ENCODE assay signal across 14 cellular contexts in genomic region chr12:75666126-75666979, GRCh38.
DNase-seq lines count a peak whose midpoint lies in the region; ATAC-seq and TF ChIP-seq lines count a peak whose summit lies in the region.
"Had no signal": no experiment of that assay in that cellular context is flagged by ENCODE, and none has a peak within 500 bp of the region (broad histone marks: within the 10 kb centered on the region; RNA-seq: fewer than 3 reads in every experiment).

No MANE protein-coding gene starts in this region.

- TF ChIP-seq CTCF in SK-N-SH (IDR thresholded peaks at IDR 0.05) = no peak
- no peak for TF ChIP-seq CTCF in parathyroid adenoma (IDR thresholded peaks at IDR 0.05)

- H2AFZ ChIP-seq in SK-N-SH (ENCODE audit: low read depth) (peak overlapping the region; percentile 44; the same call in 1 of the 2 replicates), parathyroid adenoma (peak overlapping the region; percentile 41)

- POLR2A ChIA-PET in SK-N-SH (lab: Yijun Ruan, JAX) = no interaction called here

- H3K27ac Mint-ChIP-seq in activated T-cell treated with anti-CD3 and anti-CD28 coated beads, Interleukin-2, amount 50 U/mL, for 24 hours = no peak overlapping the region
- H3K27ac Mint-ChIP-seq: activated CD4-positive, alpha-beta memory T cell treated with anti-CD3 and anti-CD28 coated beads for 36 hours; activated naive CD4-positive, alpha-beta T cell treated with anti-CD3 and anti-CD28 coated beads for 36 hours had no signal

- no peaks in the 10 kb centered on the region for H3K36me3 Mint-ChIP-seq in activated T-cell treated with anti-CD3 and anti-CD28 coated beads, Interleukin-2, amount 50 U/mL, for 24 hours (ENCODE audit: low read depth)
- H3K36me3 Mint-ChIP-seq: activated CD4-positive, alpha-beta memory T cell treated with anti-CD3 and anti-CD28 coated beads for 36 hours; CD4-positive, CD25-positive, alpha-beta regulatory T cell had no signal

- no peak for TF ChIP-seq RAD21 in SK-N-SH (IDR thresholded peaks at IDR 0.05; ENCODE audit: low read length)

- H3K79me2 ChIP-seq in SK-N-SH (ENCODE audit: insufficient read depth) (no peaks in the 10 kb centered on the region), parathyroid adenoma (no peaks in the 10 kb centered on the region)

- H3K9ac ChIP-seq in SK-N-SH = no peak overlapping the region
- H3K9ac ChIP-seq in parathyroid adenoma = no peak overlapping the region

- CTCF ChIA-PET in SK-N-SH (lab: Yijun Ruan, JAX) = no interaction called here

- no peaks in the 10 kb centered on the region for H3K4me1 Mint-ChIP-seq in activated T-cell treated with anti-CD3 and anti-CD28 coated beads, Interleukin-2, amount 50 U/mL, for 24 hours (ENCODE audit: low read depth)
- H3K4me1 Mint-ChIP-seq: CD4-positive, CD25-positive, alpha-beta regulatory T cell had no signal

- H3F3A ChIP-seq in SK-N-SH (replicated peaks; ENCODE audit: insufficient read depth) = peaks cover 11% of the 10 kb centered on the region

- WGBS in SK-N-SH (ENCODE audit: low lambda C conversion rate) = 89% methylated on average over 5 of the region's 5 CpGs

- H3K27me3 Mint-ChIP-seq in activated T-cell treated with anti-CD3 and anti-CD28 coated beads, Interleukin-2, amount 50 U/mL, for 24 hours = peaks cover 5% of the 10 kb centered on the region
- H3K27me3 Mint-ChIP-seq: CD4-positive, CD25-positive, alpha-beta regulatory T cell had no signal

- no peaks in the 10 kb centered on the region for H3K27me3 ChIP-seq in SK-N-SH (ENCODE audit: insufficient read depth)
- H3K27me3 ChIP-seq in parathyroid adenoma (ENCODE audit: control insufficient read depth, insufficient read depth, low read length) = no peaks in the 10 kb centered on the region

- no peak overlapping the region; the same call in 1 of the 2 replicates for H3K4me2 ChIP-seq in SK-N-SH
- no peak overlapping the region for H3K4me2 ChIP-seq in parathyroid adenoma (ENCODE audit: low read length)

- H3K27ac ChIP-seq in SK-N-SH (ENCODE audit: low read depth in 2 of 2, low read length in 1 of 2) (peak overlapping the region; percentile 13 to 46; a peak in 3 of 4 replicates), parathyroid adenoma (no peak overlapping the region)

- no peaks in the 10 kb centered on the region for H4K20me1 ChIP-seq in SK-N-SH (ENCODE audit: insufficient read depth)

- H3K4me3 ChIP-seq in SK-N-SH (ENCODE audit: low read depth in 2 of 2, low read length in 1 of 2) (no peak overlapping the region), parathyroid adenoma (ENCODE audit: low read depth, low read length) (no peak overlapping the region)

- H3K9me2 ChIP-seq in SK-N-SH = no peaks in the 10 kb centered on the region

- no peaks in the 10 kb centered on the region for H3K9me3 Mint-ChIP-seq in activated T-cell treated with anti-CD3 and anti-CD28 coated beads, Interleukin-2, amount 50 U/mL, for 24 hours
- H3K9me3 Mint-ChIP-seq: activated CD4-positive, alpha-beta memory T cell treated with anti-CD3 and anti-CD28 coated beads for 36 hours; activated naive CD4-positive, alpha-beta T cell treated with anti-CD3 and anti-CD28 coated beads for 36 hours; CD4-positive, CD25-positive, alpha-beta regulatory T cell had no signal

- no peaks in the 10 kb centered on the region for H3K36me3 ChIP-seq in SK-N-SH (replicated peaks in 1 of 2; ENCODE audit: control insufficient read depth in 1 of 2, insufficient read depth in 2 of 2, low read length in 1 of 2)
- no peaks in the 10 kb centered on the region for H3K36me3 ChIP-seq in parathyroid adenoma (ENCODE audit: control insufficient read depth, insufficient read depth, low read length)

- H3K4me1 ChIP-seq in SK-N-SH (ENCODE audit: control insufficient read depth in 1 of 2, insufficient read depth in 2 of 2, low read depth in 1 of 2, low read length in 1 of 2) = peaks cover 0 to 30% of the 10 kb centered on the region in 2 experiments; a peak in 2 of 4 replicates
- no peaks in the 10 kb centered on the region for H3K4me1 ChIP-seq in parathyroid adenoma

- no peak for ATAC-seq in GM21723 (IDR thresholded peaks at IDR 0.05; ENCODE audit: unreplicated experiment)

- TF ChIP-seq EP300 in SK-N-SH (IDR thresholded peaks at IDR 0.05; ENCODE audit: borderline replicate concordance in 1 of 2, low read depth in 1 of 2, low read length in 1 of 2) = no peak

- H3K4me3 Mint-ChIP-seq in activated T-cell treated with anti-CD3 and anti-CD28 coated beads, Interleukin-2, amount 50 U/mL, for 24 hours = no peak overlapping the region
- H3K4me3 Mint-ChIP-seq: activated CD4-positive, alpha-beta memory T cell treated with anti-CD3 and anti-CD28 coated beads for 36 hours; activated naive CD4-positive, alpha-beta T cell treated with anti-CD3 and anti-CD28 coated beads for 36 hours; CD4-positive, CD25-positive, alpha-beta regulatory T cell had no signal

- DNase-seq in Daoy (ENCODE audit: low read depth) (peak; percentile 59), SK-N-SH (no peak), hepatic stellate cell (ENCODE audit: low spot score) (peak; percentile 10), globus pallidus (ENCODE audit: low spot score) (no peak), pons (ENCODE audit: low spot score) (no peak)
- DNase-seq in activated T-cell treated with anti-CD3 and anti-CD28 coated beads, Interleukin-2, amount 50 U/mL, for 24 hours = no peak
- DNase-seq: activated CD4-positive, alpha-beta memory T cell treated with anti-CD3 and anti-CD28 coated beads for 36 hours; activated naive CD4-positive, alpha-beta T cell treated with anti-CD3 and anti-CD28 coated beads for 36 hours; CD4-positive, CD25-positive, alpha-beta regulatory T cell; effector CD8-positive, alpha-beta T cell; NCI-H524 treated with DMSO at 0.1 percent for 48 hours; stimulated activated CD4-positive, alpha-beta T cell treated with anti-CD3 and anti-CD28 coated beads, Interleukin-4, amount 100 ng/mL, for 24 hours had no signal

- H3K9me3 ChIP-seq in SK-N-SH = no peaks in the 10 kb centered on the region
- H3K9me3 ChIP-seq in parathyroid adenoma (ENCODE audit: control insufficient read depth, low read length) = no peaks in the 10 kb centered on the region

TF ChIP-seq in SK-N-SH, 30 proteins besides CTCF, POLR2A, EP300 and RAD21:
- TF ChIP-seq SIN3A (IDR thresholded peaks at IDR 0.05; ENCODE audit: borderline replicate concordance, low read depth, low read length) (no peak), ELF1 (IDR thresholded peaks at IDR 0.05) (no peak), NFIC (IDR thresholded peaks at IDR 0.05; ENCODE audit: borderline replicate concordance) (no peak), NRF1 (IDR thresholded peaks at IDR 0.05; ENCODE audit: low read depth, low read length) (no peak), TAF1 (IDR thresholded peaks at IDR 0.05; ENCODE audit: borderline replicate concordance, low read depth, low read length) (no peak), TCF12 (IDR thresholded peaks at IDR 0.05) (no peak), FOXJ3 (CRISPR knock-in tag; IDR thresholded peaks at IDR 0.05) (no peak), FOXM1 (IDR thresholded peaks at IDR 0.05; ENCODE audit: low read depth) (no peak), PBX3 (IDR thresholded peaks at IDR 0.05) (no peak), RXRA (IDR thresholded peaks at IDR 0.05; ENCODE audit: borderline replicate concordance, low read depth) (no peak), GABPA (IDR thresholded peaks at IDR 0.05; ENCODE audit: low read depth) (no peak), FOSL2 (IDR thresholded peaks at IDR 0.05; ENCODE audit: borderline replicate concordance, low read depth) (no peak; the same call in 1 of the 2 replicates), USF1 (IDR thresholded peaks at IDR 0.05; ENCODE audit: borderline replicate concordance, low read depth) (no peak), IRF3 (IDR thresholded peaks at IDR 0.05; ENCODE audit: low read depth, low read length) (no peak)

Comparison
In these comparisons a context has a peak if more than half of its experiments do, and no peak if none do; other contexts are left out.
1. DNase-seq: peak in Daoy (single experiment) and hepatic stellate cell (single experiment); none in SK-N-SH (single experiment), globus pallidus (single experiment), activated T-cell treated with anti-CD3 and anti-CD28 coated beads, Interleukin-2, amount 50 U/mL, for 24 hours (single experiment) and pons (single experiment).